14 cellular contexts compared by ENCODE assay signal in the genomic region with DNA sequence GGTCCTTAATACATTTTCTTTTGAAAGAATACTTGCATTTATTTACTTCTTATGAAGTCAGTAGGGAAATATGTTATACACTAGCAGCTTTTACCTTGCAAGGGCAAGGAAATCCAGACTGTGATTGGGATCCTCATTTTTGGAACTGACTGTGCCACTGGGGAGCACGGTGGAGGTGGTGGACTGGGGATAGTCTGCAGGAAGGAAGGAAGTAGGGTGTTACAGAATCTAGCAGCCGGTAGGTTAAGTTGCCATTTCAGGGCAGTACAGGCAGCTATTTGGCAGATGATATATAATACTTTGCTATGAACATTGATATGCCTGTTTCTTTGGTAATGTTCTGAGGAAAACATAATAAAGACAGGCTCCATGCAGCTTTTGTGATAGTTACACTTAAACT.
"Had no signal": no experiment of that assay in that cellular context is flagged by ENCODE, and none has a peak within 500 bp of the region (broad histone marks: within the 10 kb centered on the region; RNA-seq: fewer than 3 reads in every experiment).

No MANE protein-coding gene starts in this region.

- FAIRE-seq: small intestine had no signal

- H3K9me3 Mint-ChIP-seq: activated naive CD4-positive, alpha-beta T cell treated with anti-CD3 and anti-CD28 coated beads for 36 hours; activated T-helper 1 cell treated with anti-CD3 and anti-CD28 coated beads, Interleukin-12 subunit alpha, Interleukin-12 subunit beta, Interleukin-2, Interleukin-4 antibody, amounts not matched to agents 30 ng/mL and 10 ng/mL and 1 ng/mL, durations not matched to agents 14 hours and 24 hours and 36 hours; central memory CD8-positive, alpha-beta T cell; mesothelial cell of epicardium had no signal

- H3K27ac Mint-ChIP-seq: activated naive CD4-positive, alpha-beta T cell treated with anti-CD3 and anti-CD28 coated beads for 36 hours; activated T-helper 1 cell treated with anti-CD3 and anti-CD28 coated beads, Interleukin-12 subunit alpha, Interleukin-12 subunit beta, Interleukin-2, Interleukin-4 antibody, amounts not matched to agents 30 ng/mL and 10 ng/mL and 1 ng/mL, durations not matched to agents 14 hours and 24 hours and 36 hours; mesothelial cell of epicardium; T-helper 17 cell had no signal

- H3K27me3 Mint-ChIP-seq: central memory CD8-positive, alpha-beta T cell; T-helper 17 cell had no signal

- H3K4me3 Mint-ChIP-seq: activated naive CD4-positive, alpha-beta T cell treated with anti-CD3 and anti-CD28 coated beads for 36 hours; activated T-helper 1 cell treated with anti-CD3 and anti-CD28 coated beads, Interleukin-12 subunit alpha, Interleukin-12 subunit beta, Interleukin-2, Interleukin-4 antibody, amounts not matched to agents 30 ng/mL and 10 ng/mL and 1 ng/mL, durations not matched to agents 14 hours and 24 hours and 36 hours; central memory CD8-positive, alpha-beta T cell; mesothelial cell of epicardium; T-helper 17 cell had no signal

- ATAC-seq: body of pancreas, T-helper 17 cell had no signal

- DNase-seq: activated CD4-positive, alpha-beta T cell treated with anti-CD3 and anti-CD28 coated beads for 4 hours; activated naive CD4-positive, alpha-beta T cell treated with anti-CD3 and anti-CD28 coated beads for 36 hours; adrenal gland; body of pancreas; cortex of kidney; kidney glomerular epithelial cell; lower lobe of right lung; small intestine; T-helper 17 cell; tibial artery; uterus had no signal
